ENCODE assay signal across 10 cellular contexts in the genomic region with DNA sequence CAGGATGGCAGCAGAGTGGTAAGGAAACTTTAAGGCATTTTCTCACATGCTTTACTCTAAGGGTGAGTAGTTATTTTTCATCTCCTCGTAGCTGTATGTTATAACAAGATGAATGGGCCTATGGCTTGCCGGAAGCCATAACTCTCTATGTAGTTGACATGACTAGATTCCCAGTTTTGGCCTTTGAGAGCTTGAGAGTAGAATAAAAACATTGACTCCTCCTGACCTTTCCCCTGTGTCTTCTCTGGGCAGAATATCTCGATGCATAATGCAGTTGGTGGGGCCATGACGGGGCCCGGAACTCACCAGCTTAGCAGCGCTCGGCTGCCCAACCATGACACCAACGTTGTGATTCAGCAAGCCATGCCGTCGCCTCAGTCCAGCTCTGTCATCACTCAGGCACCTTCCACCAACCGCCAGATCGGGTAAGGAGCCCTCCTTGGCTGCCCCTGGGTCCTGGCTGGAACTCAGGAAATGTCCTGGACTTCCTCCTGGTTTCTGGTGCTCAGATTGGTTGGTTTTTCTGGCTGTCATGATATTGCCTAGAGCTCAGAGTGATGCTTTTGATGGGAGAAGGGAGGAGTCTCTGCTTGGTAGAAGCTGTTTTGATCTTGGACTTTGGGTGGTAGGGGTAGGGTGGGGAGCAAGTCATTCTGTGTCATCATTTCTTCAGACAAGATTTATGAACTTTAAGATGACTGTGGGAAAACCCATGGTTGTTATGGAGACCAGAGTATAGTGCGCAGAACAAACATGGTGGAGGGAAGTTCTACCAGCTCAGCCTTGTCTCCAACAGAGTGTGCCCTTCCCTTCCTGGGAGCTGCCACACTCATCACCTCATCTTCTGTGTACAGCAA.
DNase-seq lines count a peak whose midpoint lies in the region; ATAC-seq and TF ChIP-seq lines count a peak whose summit lies in the region.
"Had no signal": no experiment of that assay in that cellular context is flagged by ENCODE, and none has a peak within 500 bp of the region (broad histone marks: within the 10 kb centered on the region; RNA-seq: fewer than 3 reads in every experiment).

No MANE protein-coding gene starts in this region.

- peak overlapping the region; percentile 11 for H2BK5ac ChIP-seq in IMR-90 (ENCODE audit: low read depth, low read length, poor library complexity, severe bottlenecking)
- H2BK5ac ChIP-seq in neuronal stem cell (ENCODE audit: low read length) = no peak overlapping the region

- H4K20me1 ChIP-seq in IMR-90 (ENCODE audit: insufficient read depth, low read length) = no peaks in the 10 kb centered on the region

- TF ChIP-seq RAD21 in IMR-90 (IDR thresholded peaks at IDR 0.05; ENCODE audit: low read length) = no peak

- H2AFZ ChIP-seq in IMR-90 (replicated peaks; ENCODE audit: low read length, poor library complexity) = peak overlapping the region; percentile 37
- H2AFZ ChIP-seq in neuronal stem cell (ENCODE audit: low read length) = no peak overlapping the region

- no peak overlapping the region for H3K23ac ChIP-seq in IMR-90 (ENCODE audit: low read depth, low read length)
- no peak overlapping the region for H3K23ac ChIP-seq in neuronal stem cell (ENCODE audit: low read depth, low read length, poor library complexity)

- CTCF ChIA-PET in IMR-90 (lab: Yijun Ruan, JAX) = interaction anchor here (0.5 kb wide), 1 partner anchor 10 kb away, joined by 3 read pairs; no protein-coding TSS in a partner anchor

- H3K56ac ChIP-seq in IMR-90 (ENCODE audit: extremely low read depth, insufficient read depth, low read length) = no peak overlapping the region

- H3K9me1 ChIP-seq in IMR-90 (ENCODE audit: insufficient read depth, low read length) = no peaks in the 10 kb centered on the region

- no peak for TF ChIP-seq EP300 in ovary (IDR thresholded peaks at IDR 0.05)

- H3K9ac ChIP-seq in IMR-90 (ENCODE audit: low read depth, low read length) = no peak overlapping the region
- no peak overlapping the region for H3K9ac ChIP-seq in neuronal stem cell (ENCODE audit: low read depth, low read length, poor library complexity)

- H3K27ac ChIP-seq in IMR-90 (ENCODE audit: insufficient read depth, low read length) (no peak overlapping the region), neuronal stem cell (replicated peaks; ENCODE audit: low read length) (no peak overlapping the region), esophagus squamous epithelium (no peak overlapping the region), ovary (no peak overlapping the region)

- ATAC-seq in GM18907 (IDR thresholded peaks at IDR 0.05; ENCODE audit: unreplicated experiment) (peak; percentile 92), HG02642 (IDR thresholded peaks at IDR 0.05; ENCODE audit: poor library complexity, unreplicated experiment) (peak; percentile 84), IMR-90 (ENCODE audit: low read depth) (no peak)

- 0 out of 2 replicates have a peak overlapping the region, but pooled peaks have one; percentile 3 for H2AK5ac ChIP-seq in IMR-90 (ENCODE audit: low read depth, low read length)
- H2AK5ac ChIP-seq in neuronal stem cell (ENCODE audit: low read depth, low read length) = no peak overlapping the region

- H3K27me3 ChIP-seq in IMR-90 (ENCODE audit: control insufficient read depth, insufficient read depth, low read length) (no peaks in the 10 kb centered on the region), neuronal stem cell (ENCODE audit: control insufficient read depth in 3 of 3, insufficient read depth in 3 of 3, low read depth in 1 of 3, low read length in 3 of 3) (no peaks in the 10 kb centered on the region), esophagus squamous epithelium (peaks cover 0 to under 1% (median 0%) of the 10 kb centered on the region in 4 donors), ovary (no peaks in the 10 kb centered on the region)

- H3K4me2 ChIP-seq in IMR-90 (ENCODE audit: low read depth, low read length) = no peak overlapping the region
- no peak overlapping the region for H3K4me2 ChIP-seq in neuronal stem cell (ENCODE audit: insufficient read depth, low read length, poor library complexity, severe bottlenecking)

- intact Hi-C loops in IMR-90 (cut with micrococcal nuclease) = no loop called here
- intact Hi-C loops in esophagus squamous epithelium (cut with DNase I) = no loop called here
- intact Hi-C loops in ovary (cut with DNase I) = no loop called here

- POLR2A ChIA-PET in IMR-90 (lab: Charles Lee; ENCODE audit: unreplicated experiment) = no interaction called here

- H2BK120ac ChIP-seq in IMR-90 (ENCODE audit: low read depth, low read length) = peak overlapping the region; percentile 26; the same call in 1 of the 2 replicates
- H2BK120ac ChIP-seq in neuronal stem cell (ENCODE audit: low read depth, low read length) = no peak overlapping the region

- H3K4me3 ChIP-seq in IMR-90 (ENCODE audit: insufficient read depth, low read depth, low read length) = no peak overlapping the region
- H3K4me3 ChIP-seq in neuronal stem cell (ENCODE audit: low read length in 2 of 2) = no peak overlapping the region
- no peak overlapping the region for H3K4me3 ChIP-seq in esophagus squamous epithelium
- H3K4me3 ChIP-seq in ovary = no peak overlapping the region

- H4K5ac ChIP-seq in IMR-90 (ENCODE audit: low read depth, low read length) = peak overlapping the region; percentile 25; the same call in 1 of the 2 replicates

- peaks cover 3% of the 10 kb centered on the region; the same call in 1 of the 2 replicates for H3K4me1 ChIP-seq in IMR-90 (ENCODE audit: control insufficient read depth, insufficient read depth, low read length)
- H3K4me1 ChIP-seq in neuronal stem cell (ENCODE audit: control insufficient read depth in 2 of 2, insufficient read depth in 1 of 2, low read depth in 1 of 2, low read length in 2 of 2) = peaks cover 4 to 5% of the 10 kb centered on the region in 2 donors
- peaks cover 0 to 10% (median 0%) of the 10 kb centered on the region in 3 donors for H3K4me1 ChIP-seq in esophagus squamous epithelium
- no peaks in the 10 kb centered on the region for H3K4me1 ChIP-seq in ovary (ENCODE audit: insufficient read depth)

- no peak overlapping the region for H2AK9ac ChIP-seq in IMR-90 (replicated peaks; ENCODE audit: low read depth, low read length, poor library complexity)

- H4K8ac ChIP-seq in IMR-90 (ENCODE audit: low read depth in 2 of 2, low read length in 2 of 2) (peak overlapping the region; percentile 5 to 18; a peak in 1 of 4 replicates), neuronal stem cell (ENCODE audit: low read depth, low read length) (no peak overlapping the region)

- H2BK20ac ChIP-seq in IMR-90 (ENCODE audit: low read depth, low read length) = 0 out of 2 replicates have a peak overlapping the region, but pooled peaks have one; percentile 5

- in situ Hi-C loops in IMR-90 (cut with MboI; ENCODE audit: low sequenced_read_pairs) = no loop called here

- H4K91ac ChIP-seq in IMR-90 (ENCODE audit: insufficient read depth, low read depth, low read length) = no peak overlapping the region; the same call in 1 of the 2 replicates
- peak overlapping the region; percentile 35 for H4K91ac ChIP-seq in neuronal stem cell (ENCODE audit: low read depth, low read length, poor library complexity)

- no TSS peak for BruUV-seq in IMR-90 (replicated peaks; lab: Mats Ljungman, UMichigan)

- DNase-seq in IMR-90 (no peak), neuronal stem cell (ENCODE audit: low spot score) (no peak), esophagus squamous epithelium (lab: John Stamatoyannopoulos, UW) (no peak), ovary (no peak), HuH-7 (ENCODE audit: low spot score) (no peak), NCI-H1436 treated with DMSO at 0.1 percent for 48 hours (lab: John Stamatoyannopoulos, UW) (no peak)
- DNase-seq: activated effector memory CD4-positive, alpha-beta T cell treated with Interleukin-2 at 50 U/mL for 16 hours; effector memory CD4-positive, alpha-beta T cell had no signal

- no peaks in the 10 kb centered on the region for H3K36me3 ChIP-seq in IMR-90 (ENCODE audit: control insufficient read depth, insufficient read depth, low read length)
- H3K36me3 ChIP-seq in neuronal stem cell (replicated peaks in 1 of 2; ENCODE audit: control insufficient read depth in 2 of 2, insufficient read depth in 2 of 2, low read length in 2 of 2) = no peaks in the 10 kb centered on the region
- H3K36me3 ChIP-seq in esophagus squamous epithelium = no peaks in the 10 kb centered on the region
- no peaks in the 10 kb centered on the region for H3K36me3 ChIP-seq in ovary

- no peak for TF ChIP-seq CTCF in IMR-90 (conservative IDR thresholded peaks at IDR 0.05; ENCODE audit: low read depth, low read length)
- TF ChIP-seq CTCF in esophagus squamous epithelium (IDR thresholded peaks at IDR 0.05) = no peak
- TF ChIP-seq CTCF in ovary (IDR thresholded peaks at IDR 0.05) = no peak

- TF ChIP-seq POLR2A in IMR-90 (IDR thresholded peaks at IDR 0.05; ENCODE audit: low read depth, low read length) (no peak), esophagus squamous epithelium (IDR thresholded peaks at IDR 0.05) (no peak), ovary (IDR thresholded peaks at IDR 0.05) (no peak)

- dilution Hi-C loops in IMR-90 (cut with HindIII; ENCODE audit: low sequenced_read_pairs, unreplicated experiment) = no loop called here

- H3K4ac ChIP-seq in IMR-90 (ENCODE audit: low read depth, low read length) (0 out of 2 replicates have a peak overlapping the region, but pooled peaks have one; percentile 10), neuronal stem cell (ENCODE audit: low read length) (no peak overlapping the region)

- H3K9me3 ChIP-seq in IMR-90 (ENCODE audit: control insufficient read depth, insufficient read depth, low read length) = no peaks in the 10 kb centered on the region
- H3K9me3 ChIP-seq in neuronal stem cell (replicated peaks in 1 of 2; ENCODE audit: control insufficient read depth in 2 of 2, insufficient read depth in 1 of 2, low read depth in 1 of 2, low read length in 2 of 2) = no peaks in the 10 kb centered on the region
- H3K9me3 ChIP-seq in esophagus squamous epithelium = no peaks in the 10 kb centered on the region
- no peaks in the 10 kb centered on the region for H3K9me3 ChIP-seq in ovary

- H3K18ac ChIP-seq in IMR-90 (ENCODE audit: low read depth, low read length) (no peak overlapping the region), neuronal stem cell (ENCODE audit: low read length) (no peak overlapping the region)

- H3K79me1 ChIP-seq in IMR-90 (ENCODE audit: low read depth in 1 of 2, low read length in 2 of 2) (no peaks in the 10 kb centered on the region), neuronal stem cell (ENCODE audit: low read depth, low read length) (no peaks in the 10 kb centered on the region)

- H2BK15ac ChIP-seq in IMR-90 (ENCODE audit: low read depth, low read length) (peak overlapping the region; percentile 38; the same call in 1 of the 3 replicates), neuronal stem cell (ENCODE audit: low read length) (no peak overlapping the region)

- no peak overlapping the region for H2BK12ac ChIP-seq in neuronal stem cell (ENCODE audit: low read length)

- no CpG with 5 or more reads among the region's 13 CpGs for WGBS in IMR-90 (ENCODE audit: extremely low coverage in 2 of 2, insufficient read length in 1 of 2), 2 experiments
- no CpG with 5 or more reads among the region's 13 CpGs for WGBS in neuronal stem cell (ENCODE audit: extremely low coverage in 2 of 2, insufficient read length in 2 of 2, insufficient replicate concordance in 1 of 2), 2 donors
- WGBS in esophagus squamous epithelium, 2 donors = 88 to 92% methylated on average over 8 to 12 of the region's 13 CpGs
- WGBS in ovary, 3 donors = 76 to 83% (median 83%) methylated on average over 13 of the region's 13 CpGs

- H3K14ac ChIP-seq in IMR-90 (replicated peaks; ENCODE audit: low read depth, low read length) (no peak overlapping the region), neuronal stem cell (ENCODE audit: low read length) (no peak overlapping the region)
